1 cellular context compared by ENCODE assay signal in genomic region chr3:108428580-108428979, GRCh38.
TF ChIP-seq lines count a peak whose summit lies in the region.

No MANE protein-coding gene starts in this region.

TF ChIP-seq in SK-N-SH treated with all-trans-retinoic acid at 6 μM for 48 hours, 23 proteins besides CTCF, POLR2A, EP300 and RAD21 (continued from another document):
- no peak for TF ChIP-seq BACH2 (CRISPR knock-in tag; IDR thresholded peaks at IDR 0.05; ENCODE audit: borderline replicate concordance)
- no peak for TF ChIP-seq CSDC2 (CRISPR knock-in tag; IDR thresholded peaks at IDR 0.05)
- no peak for TF ChIP-seq ESRRG (CRISPR knock-in tag; IDR thresholded peaks at IDR 0.05)
- TF ChIP-seq TCF4 (CRISPR knock-in tag; IDR thresholded peaks at IDR 0.05; ENCODE audit: borderline replicate concordance) = no peak
- TF ChIP-seq ZFP30 (CRISPR knock-in tag; IDR thresholded peaks at IDR 0.05) = no peak
- TF ChIP-seq ARNTL (CRISPR knock-in tag; IDR thresholded peaks at IDR 0.05; ENCODE audit: borderline replicate concordance, low read depth) = no peak
